ENCODE assay signal across 14 cellular contexts in the genomic region with DNA sequence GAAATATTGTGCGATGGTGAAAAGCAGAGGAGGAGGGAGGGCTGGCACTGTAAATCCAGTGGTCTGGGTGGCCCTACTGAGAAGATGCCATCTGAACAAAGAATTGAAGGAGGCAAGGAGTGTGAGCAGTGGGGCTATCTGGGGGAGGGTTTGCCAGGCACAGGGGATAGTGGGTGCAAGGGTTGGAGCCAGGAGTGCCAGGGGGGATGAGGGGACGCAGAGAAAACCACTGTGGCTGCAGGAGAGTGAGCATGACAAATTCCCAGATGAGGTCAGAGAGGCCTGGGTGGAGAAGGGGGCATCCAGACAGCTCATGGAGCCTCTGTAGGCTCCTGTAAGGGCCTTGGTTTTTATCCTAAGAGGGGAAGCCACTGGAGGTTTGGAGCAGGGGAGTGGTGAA. TPM values are rescaled to one million over a fixed set of nuclear protein-coding genes. Genes with fewer than 3 reads are reported as not detected.
A peak's percentile ranks its signal among the peaks of the same experiment; 100 is the strongest.
DNase-seq lines count a peak whose midpoint lies in the region; ATAC-seq and TF ChIP-seq lines count a peak whose summit lies in the region.
"Had no signal": no experiment of that assay in that cellular context is flagged by ENCODE, and none has a peak within 500 bp of the region (broad histone marks: within the 10 kb centered on the region; RNA-seq: fewer than 3 reads in every experiment).

No MANE protein-coding gene starts in this region.

- peak overlapping the region; percentile 36 to 65 (median 50) for H3K27ac Mint-ChIP-seq in IgD-negative memory B cell
- peak overlapping the region; percentile 5 for H3K27ac Mint-ChIP-seq in chondrocyte (ENCODE audit: unreplicated experiment)
- H3K27ac Mint-ChIP-seq in stimulated activated memory B cell treated with anti-CD40 and anti-IgM and Interleukin-4, amounts not matched to agents 10 μg/mL and 1 μg/mL and 100 μg/mL, for 72 hours: peak overlapping the region; percentile 45

- no peak for TF ChIP-seq CTCF in chondrocyte (IDR thresholded peaks at IDR 0.05)

- no peaks in the 10 kb centered on the region for H3K27me3 Mint-ChIP-seq in activated T-cell treated with anti-CD3 and anti-CD28 coated beads, Interleukin-2, amount 50 U/mL, for 4 hours (ENCODE audit: low read depth)
- H3K27me3 Mint-ChIP-seq in IgD-negative memory B cell (no peaks in the 10 kb centered on the region), chondrocyte (ENCODE audit: low read depth) (no peaks in the 10 kb centered on the region)
- no peaks in the 10 kb centered on the region for H3K27me3 Mint-ChIP-seq in stimulated activated memory B cell treated with anti-CD40 and anti-IgM and Interleukin-4, amounts not matched to agents 10 μg/mL and 1 μg/mL and 100 μg/mL, for 72 hours

- ATAC-seq in activated T-cell treated with anti-CD3 and anti-CD28 coated beads, Interleukin-2, amount 50 U/mL, for 4 hours: no peak
- no peak for ATAC-seq in stimulated activated memory B cell treated with anti-CD40 and anti-IgM and Interleukin-4, amounts not matched to agents 10 μg/mL and 1 μg/mL and 100 μg/mL, for 72 hours
- no peak for ATAC-seq in HG02981 (IDR thresholded peaks at IDR 0.05; ENCODE audit: unreplicated experiment)

- H3K9me3 Mint-ChIP-seq in activated T-cell treated with anti-CD3 and anti-CD28 coated beads, Interleukin-2, amount 50 U/mL, for 4 hours: no peaks in the 10 kb centered on the region
- H3K9me3 Mint-ChIP-seq in IgD-negative memory B cell (no peaks in the 10 kb centered on the region), chondrocyte (ENCODE audit: low read depth) (no peaks in the 10 kb centered on the region)
- no peaks in the 10 kb centered on the region for H3K9me3 Mint-ChIP-seq in stimulated activated memory B cell treated with anti-CD40 and anti-IgM and Interleukin-4, amounts not matched to agents 10 μg/mL and 1 μg/mL and 100 μg/mL, for 72 hours

- H3K4me3 Mint-ChIP-seq in activated T-cell treated with anti-CD3 and anti-CD28 coated beads, Interleukin-2, amount 50 U/mL, for 4 hours: no peak overlapping the region
- H3K4me3 Mint-ChIP-seq in IgD-negative memory B cell (peak overlapping the region in 1 of 4 donors; percentile 20), chondrocyte (ENCODE audit: unreplicated experiment) (no peak overlapping the region)
- H3K4me3 Mint-ChIP-seq in stimulated activated memory B cell treated with anti-CD40 and anti-IgM and Interleukin-4, amounts not matched to agents 10 μg/mL and 1 μg/mL and 100 μg/mL, for 72 hours: no peak overlapping the region

- DNase-seq in activated T-cell treated with anti-CD3 and anti-CD28 coated beads, Interleukin-2, amount 50 U/mL, for 1 hour: peak; percentile 2
- no peak for DNase-seq in activated T-cell treated with anti-CD3 and anti-CD28 coated beads, Interleukin-2, amount 50 U/mL, for 4 hours
- no peak for DNase-seq in chondrocyte (ENCODE audit: low spot score)
- DNase-seq in 8988T: no peak
- no peak for DNase-seq in OCI-M1 (lab: John Stamatoyannopoulos, UW)
- DNase-seq: anterior cingulate cortex, GF-D8, GM23248, NCI-H1417 treated with DMSO at 0.1 percent for 48 hours, NCI-H524, uterus had no signal

- peaks cover 12% of the 10 kb centered on the region for H3K36me3 Mint-ChIP-seq in activated T-cell treated with anti-CD3 and anti-CD28 coated beads, Interleukin-2, amount 50 U/mL, for 4 hours (ENCODE audit: insufficient read depth)
- peaks cover 2% of the 10 kb centered on the region for H3K36me3 Mint-ChIP-seq in IgD-negative memory B cell
- H3K36me3 Mint-ChIP-seq in chondrocyte (ENCODE audit: low read depth): peaks cover 11% of the 10 kb centered on the region
- peaks cover 13% of the 10 kb centered on the region for H3K36me3 Mint-ChIP-seq in stimulated activated memory B cell treated with anti-CD40 and anti-IgM and Interleukin-4, amounts not matched to agents 10 μg/mL and 1 μg/mL and 100 μg/mL, for 72 hours

- peaks cover 30% of the 10 kb centered on the region for H3K4me1 Mint-ChIP-seq in activated T-cell treated with anti-CD3 and anti-CD28 coated beads, Interleukin-2, amount 50 U/mL, for 4 hours (ENCODE audit: low read depth)
- H3K4me1 Mint-ChIP-seq in IgD-negative memory B cell: peaks cover 5 to 11% (median 10%) of the 10 kb centered on the region in 3 donors
- peaks cover 33% of the 10 kb centered on the region for H3K4me1 Mint-ChIP-seq in chondrocyte (ENCODE audit: low read depth)
- peaks cover 47% of the 10 kb centered on the region for H3K4me1 Mint-ChIP-seq in stimulated activated memory B cell treated with anti-CD40 and anti-IgM and Interleukin-4, amounts not matched to agents 10 μg/mL and 1 μg/mL and 100 μg/mL, for 72 hours

RNA-seq across cellular contexts. Expression of a gene that starts 4.8 kb away (rescaled TPM):
- 10 to 100 TPM; 23.8 to 25.0 (median 24.1) TPM for total RNA-seq in activated T-cell treated with anti-CD3 and anti-CD28 coated beads, Interleukin-2, amount 50 U/mL, for 4 hours
- 13.9 TPM for polyA plus RNA-seq in IgD-negative memory B cell
- 33.5 to 34.1 TPM (median 33.7 TPM) in 3 replicates for total RNA-seq in chondrocyte

RNA-seq across cellular contexts. Expression of a gene that starts 22.3 kb away (rescaled TPM):
- total RNA-seq in activated T-cell treated with anti-CD3 and anti-CD28 coated beads, Interleukin-2, amount 50 U/mL, for 4 hours: 100 to 1,000 TPM in 2 of 3 donors, 10 to 100 TPM in 1; 85.2 to 109 (median 102) TPM
- 62.5 TPM for polyA plus RNA-seq in IgD-negative memory B cell
- 48.7 to 61.4 TPM (median 49.8 TPM) in 3 replicates for total RNA-seq in chondrocyte

RNA-seq across cellular contexts. Expression of a gene that starts 22.3 kb away (rescaled TPM):
- 10 to 100 TPM; 12.2 to 13.3 (median 12.6) TPM for total RNA-seq in activated T-cell treated with anti-CD3 and anti-CD28 coated beads, Interleukin-2, amount 50 U/mL, for 4 hours
- not detected for polyA plus RNA-seq in IgD-negative memory B cell
- 1.9 to 6.8 TPM (median 2.5 TPM) in 3 replicates for total RNA-seq in chondrocyte

RNA-seq across cellular contexts. Expression of a gene that starts 46.6 kb away (rescaled TPM):
- 100 to 1,000 TPM; 153 to 174 (median 159) TPM for total RNA-seq in activated T-cell treated with anti-CD3 and anti-CD28 coated beads, Interleukin-2, amount 50 U/mL, for 4 hours
- 22.6 TPM for polyA plus RNA-seq in IgD-negative memory B cell
- 144 to 162 TPM (median 148 TPM) in 3 replicates for total RNA-seq in chondrocyte
